Comparison of ENCODE assay signal across 17 cellular contexts in the genomic region with DNA sequence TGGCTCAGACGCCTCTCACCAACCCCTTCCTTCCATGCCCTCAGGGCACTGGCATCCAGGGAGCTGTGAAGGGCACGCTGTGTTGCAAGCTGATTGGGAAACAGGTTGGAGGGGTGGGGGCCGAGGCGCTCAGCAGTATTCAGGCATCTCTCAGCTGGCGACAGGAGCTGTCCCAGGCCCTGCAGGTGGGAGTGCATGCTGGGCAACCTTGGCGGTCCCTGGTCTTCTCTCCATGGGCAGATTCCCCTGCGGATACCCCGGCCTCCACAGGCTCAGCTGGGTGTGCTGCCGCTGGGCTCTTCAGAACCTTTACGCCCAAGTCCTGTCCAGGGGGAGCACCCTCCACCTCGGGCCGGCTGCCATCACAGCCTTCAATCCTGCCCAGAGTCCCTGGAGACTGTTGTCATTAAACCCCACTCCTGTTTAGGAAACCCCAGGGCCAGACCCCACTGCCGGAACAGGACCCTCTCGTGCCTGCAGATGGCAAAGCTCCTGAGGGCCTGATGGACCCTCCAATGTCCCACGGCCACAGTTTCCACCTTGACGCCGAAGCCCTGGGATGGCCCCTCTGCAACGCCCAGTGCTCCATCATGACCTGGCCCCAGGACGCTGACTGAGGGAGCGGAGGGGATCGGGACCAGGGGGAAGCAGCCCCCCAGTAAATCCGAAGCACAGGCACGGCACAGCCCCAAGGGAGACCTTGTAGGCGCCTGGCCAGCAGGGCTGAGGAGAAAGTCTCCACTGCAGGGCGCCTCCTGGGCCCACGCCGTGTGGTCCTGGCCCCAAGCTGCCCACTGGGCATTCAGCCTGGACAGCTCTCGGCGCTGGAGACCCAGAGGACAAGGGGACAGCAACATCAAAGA. TPM values are rescaled to one million over a fixed set of nuclear protein-coding genes. Genes with fewer than 3 reads are reported as not detected.
DNase-seq lines count a peak whose midpoint lies in the region; ATAC-seq and TF ChIP-seq lines count a peak whose summit lies in the region.
"Had no signal": no experiment of that assay in that cellular context is flagged by ENCODE, and none has a peak within 500 bp of the region (broad histone marks: within the 10 kb centered on the region; RNA-seq: fewer than 3 reads in every experiment).

No MANE protein-coding gene starts in this region.

- peak; percentile 37 for DNase-seq in activated CD8-positive, alpha-beta memory T cell treated with anti-CD3 and anti-CD28 coated beads, Interleukin-2, amount 10 ng/mL, durations not matched to agents 7 days and 5 days
- DNase-seq in activated CD8-positive, alpha-beta memory T cell treated with anti-CD3 and anti-CD28 coated beads for 24 hours: no peak
- DNase-seq in RWPE2 (ENCODE audit: low spot score) (no peak), left ventricle myocardium inferior (peak; percentile 12), gastrocnemius medialis (no peak), iPS-NIHi7 (ENCODE audit: extremely low spot score) (no peak)
- no peak for DNase-seq in activated CD4-positive, alpha-beta T cell treated with anti-CD3 and anti-CD28 coated beads for 1 hour
- DNase-seq: erythroblast; HFFc6; Kasumi-1; NCI-H187; NCI-H524 treated with DMSO at 0.1 percent for 48 hours; stimulated activated CD4-positive, alpha-beta T cell treated with anti-CD3 and anti-CD28 coated beads, Interleukin-2, amount 100 ng/mL, for 48 hours had no signal

- no peaks in the 10 kb centered on the region for H3K36me3 ChIP-seq in RWPE2 (ENCODE audit: low read depth)
- H3K36me3 ChIP-seq in left ventricle myocardium inferior: no peaks in the 10 kb centered on the region
- H3K36me3 ChIP-seq in gastrocnemius medialis: no peaks in the 10 kb centered on the region
- H3K36me3 ChIP-seq: tibial nerve had no signal

- TF ChIP-seq CTCF in RWPE2 (IDR thresholded peaks at IDR 0.05; ENCODE audit: poor library complexity, severe bottlenecking): no peak
- TF ChIP-seq CTCF in left ventricle myocardium inferior (IDR thresholded peaks at IDR 0.05; ENCODE audit: borderline replicate concordance): no peak
- TF ChIP-seq CTCF in gastrocnemius medialis (IDR thresholded peaks at IDR 0.05 in 4 of 5, conservative IDR thresholded peaks at IDR 0.05 in 1 of 5): no peak

- no peaks in the 10 kb centered on the region for H3K27me3 Mint-ChIP-seq in activated CD8-positive, alpha-beta memory T cell treated with anti-CD3 and anti-CD28 coated beads, Interleukin-2, amount 10 ng/mL, durations not matched to agents 7 days and 5 days

- H3K9me3 ChIP-seq in RWPE2 (ENCODE audit: severe bottlenecking) (no peaks in the 10 kb centered on the region), left ventricle myocardium inferior (replicated peaks) (no peaks in the 10 kb centered on the region), gastrocnemius medialis (no peaks in the 10 kb centered on the region)
- H3K9me3 ChIP-seq: tibial nerve had no signal

- TF ChIP-seq POLR2A in gastrocnemius medialis (IDR thresholded peaks at IDR 0.05): no peak

- intact Hi-C loops in left ventricle myocardium inferior (cut with micrococcal nuclease) (no loop called here), gastrocnemius medialis (cut with DNase I; ENCODE audit: low total_unique reads) (no loop called here)

- no peak overlapping the region for H3K27ac ChIP-seq in RWPE2 (ENCODE audit: poor library complexity, severe bottlenecking)
- no peak overlapping the region for H3K27ac ChIP-seq in left ventricle myocardium inferior (replicated peaks)
- H3K27ac ChIP-seq in gastrocnemius medialis: peak overlapping the region in 1 of 4 donors; percentile 66
- H3K27ac ChIP-seq: tibial nerve had no signal

- no peaks in the 10 kb centered on the region for H3K9me3 Mint-ChIP-seq in activated CD8-positive, alpha-beta memory T cell treated with anti-CD3 and anti-CD28 coated beads, Interleukin-2, amount 10 ng/mL, durations not matched to agents 7 days and 5 days (ENCODE audit: low read depth)
- H3K9me3 Mint-ChIP-seq: HFFc6, nephron had no signal

- H3K27me3 ChIP-seq in RWPE2 (ENCODE audit: insufficient read depth, poor library complexity, severe bottlenecking) (no peaks in the 10 kb centered on the region), left ventricle myocardium inferior (ENCODE audit: low read depth) (no peaks in the 10 kb centered on the region), gastrocnemius medialis (no peaks in the 10 kb centered on the region)
- H3K27me3 ChIP-seq: tibial nerve had no signal

- in situ Hi-C loops in gastrocnemius medialis (cut with MboI; ENCODE audit: low sequenced_read_pairs in 4 of 4): no loop called here

- H3K4me3 ChIP-seq in RWPE2 (ENCODE audit: severe bottlenecking): no peak overlapping the region
- no peak overlapping the region for H3K4me3 ChIP-seq in left ventricle myocardium inferior
- no peak overlapping the region for H3K4me3 ChIP-seq in gastrocnemius medialis
- H3K4me3 ChIP-seq: tibial nerve had no signal

- H3K36me3 Mint-ChIP-seq in activated CD8-positive, alpha-beta memory T cell treated with anti-CD3 and anti-CD28 coated beads, Interleukin-2, amount 10 ng/mL, durations not matched to agents 7 days and 5 days: no peaks in the 10 kb centered on the region

- no peak overlapping the region for H3K27ac Mint-ChIP-seq in activated CD8-positive, alpha-beta memory T cell treated with anti-CD3 and anti-CD28 coated beads, Interleukin-2, amount 10 ng/mL, durations not matched to agents 7 days and 5 days
- H3K27ac Mint-ChIP-seq: HFFc6, nephron had no signal

- H3K4me1 ChIP-seq in RWPE2 (ENCODE audit: insufficient read depth, poor library complexity, severe bottlenecking): no peaks in the 10 kb centered on the region
- peaks cover 13% of the 10 kb centered on the region for H3K4me1 ChIP-seq in left ventricle myocardium inferior
- H3K4me1 ChIP-seq in gastrocnemius medialis: peaks cover 0 to 50% of the 10 kb centered on the region in 2 donors
- H3K4me1 ChIP-seq: tibial nerve had no signal

- no peak overlapping the region for H3K4me3 Mint-ChIP-seq in activated CD8-positive, alpha-beta memory T cell treated with anti-CD3 and anti-CD28 coated beads, Interleukin-2, amount 10 ng/mL, durations not matched to agents 7 days and 5 days
- H3K4me3 Mint-ChIP-seq: HFFc6, nephron had no signal

- CTCF ChIA-PET in activated CD8-positive, alpha-beta memory T cell treated with anti-CD3 and anti-CD28 coated beads, Interleukin-2, amount 10 ng/mL, durations not matched to agents 7 days and 5 days (lab: Charles Lee): no interaction called here

- no peaks in the 10 kb centered on the region for H3K4me1 Mint-ChIP-seq in activated CD8-positive, alpha-beta memory T cell treated with anti-CD3 and anti-CD28 coated beads, Interleukin-2, amount 10 ng/mL, durations not matched to agents 7 days and 5 days
- H3K4me1 Mint-ChIP-seq: nephron had no signal

- no peak for ATAC-seq in activated CD8-positive, alpha-beta memory T cell treated with anti-CD3 and anti-CD28 coated beads, Interleukin-2, amount 10 ng/mL, durations not matched to agents 7 days and 5 days
- ATAC-seq in RWPE2 (ENCODE audit: low read depth) (peak; percentile 38), gastrocnemius medialis (peak; percentile 50 to 57), HG03108 (IDR thresholded peaks at IDR 0.05; ENCODE audit: unreplicated experiment) (no peak)
- ATAC-seq: left colon had no signal

RNA-seq across cellular contexts. Expression of a gene that starts 9.3 kb away (rescaled TPM):
- total RNA-seq in activated CD8-positive, alpha-beta memory T cell treated with anti-CD3 and anti-CD28 coated beads, Interleukin-2, amount 10 ng/mL, durations not matched to agents 7 days and 5 days: under 1 TPM; 0.16 to 0.20 TPM
- 21.6 TPM for total RNA-seq in left ventricle myocardium inferior
- 1 to 10 TPM; 2.4 to 8.7 (median 3.2) TPM for total RNA-seq in gastrocnemius medialis

Comparison
In these comparisons a context has a peak if more than half of its experiments do, and no peak if none do; other contexts are left out.
1. DNase-seq: peak in activated CD8-positive, alpha-beta memory T cell treated with anti-CD3 and anti-CD28 coated beads, Interleukin-2, amount 10 ng/mL, durations not matched to agents 7 days and 5 days (single experiment) and left ventricle myocardium inferior (single experiment); none in activated CD8-positive, alpha-beta memory T cell treated with anti-CD3 and anti-CD28 coated beads for 24 hours (single experiment), RWPE2 (single experiment), gastrocnemius medialis (0 of 2), iPS-NIHi7 (single experiment) and activated CD4-positive, alpha-beta T cell treated with anti-CD3 and anti-CD28 coated beads for 1 hour (single experiment).
2. ATAC-seq: peak in RWPE2 (single experiment) and gastrocnemius medialis (2 of 2); none in activated CD8-positive, alpha-beta memory T cell treated with anti-CD3 and anti-CD28 coated beads, Interleukin-2, amount 10 ng/mL, durations not matched to agents 7 days and 5 days (single experiment) and HG03108 (single experiment).